ENCODE assay signal across 8 cellular contexts in the genomic region with DNA sequence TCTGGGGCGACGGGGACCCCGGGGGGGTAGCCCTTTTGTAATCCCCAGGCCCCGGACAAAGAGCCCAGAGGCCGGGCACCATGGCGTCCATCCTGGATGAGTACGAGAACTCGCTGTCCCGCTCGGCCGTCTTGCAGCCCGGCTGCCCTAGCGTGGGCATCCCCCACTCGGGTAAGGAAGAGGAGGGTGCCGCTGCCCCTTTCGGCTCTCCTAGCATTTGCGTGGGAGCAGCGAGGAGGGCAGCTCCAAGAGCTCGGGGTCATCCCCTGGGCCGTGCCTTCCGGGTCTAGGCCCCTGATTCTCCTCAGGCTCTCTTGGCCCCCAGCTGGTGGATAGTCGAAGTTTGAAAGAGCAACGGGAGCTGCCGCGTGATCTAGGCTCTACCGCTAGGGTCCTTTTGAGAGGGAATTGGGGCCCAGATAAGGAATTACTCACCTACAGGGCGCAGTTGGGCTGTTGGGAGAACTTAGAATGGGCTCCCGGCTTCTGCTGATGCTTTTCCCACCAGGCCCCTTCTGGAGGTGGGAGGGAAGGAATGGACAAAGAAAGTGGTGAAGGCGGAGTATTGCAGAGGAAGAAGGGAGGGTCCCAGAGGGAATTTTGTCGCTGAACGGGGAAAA.
DNase-seq lines count a peak whose midpoint lies in the region; ATAC-seq and TF ChIP-seq lines count a peak whose summit lies in the region.

No MANE protein-coding gene starts in this region.

- H3K27me3 Mint-ChIP-seq in memory B cell = no peaks in the 10 kb centered on the region

- peak overlapping the region; percentile 86 for H3K27ac ChIP-seq in stomach smooth muscle (ENCODE audit: low read length)

- peaks cover 4% of the 10 kb centered on the region for H3K36me3 Mint-ChIP-seq in memory B cell

- peak; percentile 65 for DNase-seq in GM06990 (ENCODE audit: extremely low read depth, insufficient read length)
- peak; percentile 83 for DNase-seq in HCEC 1CT
- peak; percentile 55 for DNase-seq in NCI-H226
- peak; percentile 26 to 43 for DNase-seq in activated CD4-positive, alpha-beta T cell treated with anti-CD3 and anti-CD28 coated beads, Interleukin-2, amount 50 U/mL, for 24 hours (ENCODE audit: low read depth in 1 of 2, low spot score in 1 of 2)
- peak; percentile 47 for DNase-seq in effector CD8-positive, alpha-beta T cell (lab: John Stamatoyannopoulos, UW)
- peak in 1 of 2 donors; percentile 60 for DNase-seq in memory B cell (ENCODE audit: low spot score in 2 of 2)
- DNase-seq in GM19240 (ENCODE audit: insufficient read length, low spot score) = no peak

- H3K9me3 ChIP-seq in stomach smooth muscle (ENCODE audit: control insufficient read depth in 2 of 2, low read length in 2 of 2) = no peaks in the 10 kb centered on the region

- H3K27ac Mint-ChIP-seq in memory B cell = peak overlapping the region; percentile 97

- no peaks in the 10 kb centered on the region for H3K9me3 Mint-ChIP-seq in memory B cell

- H3K27me3 ChIP-seq in GM06990 (replicated peaks; ENCODE audit: control insufficient read depth, insufficient read depth, low read length) = no peaks in the 10 kb centered on the region
- no peaks in the 10 kb centered on the region for H3K27me3 ChIP-seq in stomach smooth muscle (ENCODE audit: control insufficient read depth in 1 of 2, insufficient read depth in 2 of 2, low read length in 2 of 2)

- peak overlapping the region; percentile 100 for H3K4me3 Mint-ChIP-seq in memory B cell

- peak overlapping the region; percentile 95 for H3K4me3 ChIP-seq in GM06990 (replicated peaks; ENCODE audit: low read depth, low read length)
- H3K4me3 ChIP-seq in stomach smooth muscle (ENCODE audit: low read length in 2 of 2) = peak overlapping the region; percentile 91 to 95

- H3K4me1 ChIP-seq in stomach smooth muscle (ENCODE audit: control insufficient read depth, insufficient read depth, low read length) = peaks cover 20% of the 10 kb centered on the region

- peak overlapping the region; percentile 88 to 93 for H3K9ac ChIP-seq in stomach smooth muscle (ENCODE audit: low read length in 2 of 2)

- TF ChIP-seq CTCF in GM06990 (IDR thresholded peaks at IDR 0.05; ENCODE audit: insufficient read depth, low read length, poor library complexity, severe bottlenecking) = peak; percentile 63

- H3K4me1 Mint-ChIP-seq in memory B cell = peaks cover 28% of the 10 kb centered on the region

- H3K36me3 ChIP-seq in GM06990 (ENCODE audit: control insufficient read depth, insufficient read depth, low read length) (peaks cover 12% of the 10 kb centered on the region), stomach smooth muscle (ENCODE audit: control insufficient read depth in 2 of 2, insufficient read depth in 2 of 2, low read length in 2 of 2) (peaks cover 16 to 17% of the 10 kb centered on the region in 2 donors)

- peak; percentile 54 for ATAC-seq in memory B cell (ENCODE audit: low read depth)
